4 cellular contexts compared by ENCODE assay signal in genomic region chr16:2706611-2707311, GRCh38.
"Had no signal": no experiment of that assay in that cellular context is flagged by ENCODE, and none has a peak within 500 bp of the region (broad histone marks: within the 10 kb centered on the region; RNA-seq: fewer than 3 reads in every experiment).

No MANE protein-coding gene starts in this region.

- DNase-seq: H9, HCEC 1CT, IMR-90 had no signal

- H3K4me3 ChIP-seq: GM23338 had no signal

- ATAC-seq: GM23338 had no signal

- H3K4me2 ChIP-seq: GM23338 had no signal

- H2AFZ ChIP-seq: GM23338 had no signal
